Comparison of ENCODE assay signal across 9 cellular contexts in genomic region chr13:99380921-99381645, GRCh38.
DNase-seq lines count a peak whose midpoint lies in the region; ATAC-seq and TF ChIP-seq lines count a peak whose summit lies in the region.
"Had no signal": no experiment of that assay in that cellular context is flagged by ENCODE, and none has a peak within 500 bp of the region (broad histone marks: within the 10 kb centered on the region; RNA-seq: fewer than 3 reads in every experiment).

No MANE protein-coding gene starts in this region.

- peaks cover 46% of the 10 kb centered on the region for H3K36me3 Mint-ChIP-seq in activated CD4-positive, alpha-beta memory T cell treated with anti-CD3 and anti-CD28 coated beads for 36 hours

- POLR2A ChIA-PET in activated CD4-positive, alpha-beta memory T cell treated with anti-CD3 and anti-CD28 coated beads for 36 hours (lab: Charles Lee): interaction anchor here (0.6 to 3.2 kb wide), 22 partner anchors 8 to 180 kb away, joined by 3 to 20 read pairs (median 5); partner anchors contain the start of genes GPR18, GPR183 and UBAC2

- DNase-seq in GM12865 (ENCODE audit: low read depth) (peak; percentile 92), kidney tubule cell (ENCODE audit: low spot score) (peak; percentile 31), NCI-H2227 treated with DMSO at 0.1 percent for 48 hours (lab: John Stamatoyannopoulos, UW) (no peak), NCI-H1694 (lab: John Stamatoyannopoulos, UW) (no peak), DMS 273 (lab: John Stamatoyannopoulos, UW; ENCODE audit: unreplicated experiment) (no peak)
- DNase-seq in activated CD4-positive, alpha-beta memory T cell treated with anti-CD3 and anti-CD28 coated beads for 36 hours: peak; percentile 87

- peak overlapping the region; percentile 89 for H3K27ac Mint-ChIP-seq in activated CD4-positive, alpha-beta memory T cell treated with anti-CD3 and anti-CD28 coated beads for 36 hours

- intact Hi-C loops in activated CD4-positive, alpha-beta memory T cell treated with anti-CD3 and anti-CD28 coated beads for 36 hours (cut with micrococcal nuclease): loop anchor here (1.0 to 5.0 kb wide), 7 partner anchors 10 to 204 kb away; partner anchors contain the start of gene UBAC2

- ATAC-seq in HG02623 (IDR thresholded peaks at IDR 0.05; ENCODE audit: unreplicated experiment) (peak; percentile 50), esophagus mucosa (no peak)

- no peak for TF ChIP-seq CTCF in GM12865 (IDR thresholded peaks at IDR 0.05; ENCODE audit: insufficient read depth, low read depth, low read length, missing control alignments)

- peak overlapping the region; percentile 36 for H3K4me3 Mint-ChIP-seq in activated CD4-positive, alpha-beta memory T cell treated with anti-CD3 and anti-CD28 coated beads for 36 hours

- CTCF ChIA-PET in activated CD4-positive, alpha-beta memory T cell treated with anti-CD3 and anti-CD28 coated beads for 36 hours (lab: Charles Lee): interaction anchor here (0.8 to 12.9 kb wide), 15 partner anchors 10 to 204 kb away, joined by 3 to 290 read pairs (median 9); no protein-coding TSS in a partner anchor

- no peaks in the 10 kb centered on the region for H3K27me3 Mint-ChIP-seq in activated CD4-positive, alpha-beta memory T cell treated with anti-CD3 and anti-CD28 coated beads for 36 hours

- H3K4me1 Mint-ChIP-seq in activated CD4-positive, alpha-beta memory T cell treated with anti-CD3 and anti-CD28 coated beads for 36 hours (ENCODE audit: low read depth): peaks cover 84% of the 10 kb centered on the region

- no peak overlapping the region for H3K4me3 ChIP-seq in GM12865 (ENCODE audit: low read depth, low read length)
- H3K4me3 ChIP-seq: dorsolateral prefrontal cortex had no signal

- H3K9me3 Mint-ChIP-seq in activated CD4-positive, alpha-beta memory T cell treated with anti-CD3 and anti-CD28 coated beads for 36 hours: no peaks in the 10 kb centered on the region

Comparison
In these comparisons a context has a peak if more than half of its experiments do, and no peak if none do; other contexts are left out.
1. DNase-seq: peak in GM12865 (single experiment), activated CD4-positive, alpha-beta memory T cell treated with anti-CD3 and anti-CD28 coated beads for 36 hours (single experiment) and kidney tubule cell (single experiment); none in NCI-H2227 treated with DMSO at 0.1 percent for 48 hours (single experiment), NCI-H1694 (single experiment) and DMS 273 (single experiment).